Comparison of ENCODE assay signal across 19 cellular contexts in genomic region chr1:174932587-174932986, GRCh38.
DNase-seq lines count a peak whose midpoint lies in the region; TF ChIP-seq lines count a peak whose summit lies in the region.
"Had no signal": no experiment of that assay in that cellular context is flagged by ENCODE, and none has a peak within 500 bp of the region (broad histone marks: within the 10 kb centered on the region; RNA-seq: fewer than 3 reads in every experiment).

No MANE protein-coding gene starts in this region.

- H3K4me3 ChIP-seq in OCI-LY7 (ENCODE audit: low read depth, low read length, poor library complexity, severe bottlenecking) (no peak overlapping the region), cardiac fibroblast (replicated peaks in 1 of 2; ENCODE audit: low read depth in 2 of 2, low read length in 2 of 2) (no peak overlapping the region), fibroblast of villous mesenchyme (ENCODE audit: low read depth, low read length) (no peak overlapping the region)
- H3K4me3 ChIP-seq: GM23248 had no signal

- no peak overlapping the region for H2AFZ ChIP-seq in OCI-LY7 (ENCODE audit: low read length)
- H2AFZ ChIP-seq: GM23248 had no signal

- H3K27me3 Mint-ChIP-seq in type B pancreatic cell, result no peaks in the 10 kb centered on the region

- H3K27ac Mint-ChIP-seq in type B pancreatic cell, result no peak overlapping the region

- POLR2A ChIA-PET in OCI-LY7 (lab: Charles Lee), result interaction anchor here (0.7 to 2.7 kb wide), 5 partner anchors 8 to 315 kb away, joined by 3 to 8 read pairs (median 4); no protein-coding TSS in a partner anchor

- peaks cover 61% of the 10 kb centered on the region for H3K79me2 ChIP-seq in OCI-LY7 (ENCODE audit: insufficient read depth, low read depth, low read length)

- no peaks in the 10 kb centered on the region for H3K9me2 ChIP-seq in OCI-LY7 (ENCODE audit: insufficient read depth, low read length)

- peaks cover 5% of the 10 kb centered on the region for H3K4me1 Mint-ChIP-seq in type B pancreatic cell (ENCODE audit: unreplicated experiment)

- H4K20me1 ChIP-seq in OCI-LY7 (ENCODE audit: insufficient read depth, low read length), result no peaks in the 10 kb centered on the region

- no peaks in the 10 kb centered on the region for H3K36me3 Mint-ChIP-seq in type B pancreatic cell

- TF ChIP-seq CTCF in OCI-LY7 (conservative IDR thresholded peaks at IDR 0.05; ENCODE audit: low read length) (peak; percentile 30; the same call in 1 of the 2 replicates), cardiac fibroblast (IDR thresholded peaks at IDR 0.05; ENCODE audit: low read depth, low read length) (peak; percentile 3), fibroblast of villous mesenchyme (IDR thresholded peaks at IDR 0.05; ENCODE audit: insufficient read depth, low read depth, low read length) (peak; percentile 12), type B pancreatic cell (conservative IDR thresholded peaks at IDR 0.05) (peak; percentile 64)

- peaks cover 8% of the 10 kb centered on the region for H3K4me1 ChIP-seq in OCI-LY7 (ENCODE audit: insufficient read depth, low read length, poor library complexity, severe bottlenecking)

- H3K9me3 Mint-ChIP-seq in type B pancreatic cell, result no peaks in the 10 kb centered on the region

- DNase-seq in OCI-LY7 (ENCODE audit: low spot score) (no peak), cardiac fibroblast (ENCODE audit: low read depth in 2 of 2) (no peak), fibroblast of villous mesenchyme (ENCODE audit: low read depth) (no peak), type B pancreatic cell (ENCODE audit: extremely low spot score, unreplicated experiment) (no peak), GF-D8 (lab: John Stamatoyannopoulos, UW) (no peak), dedifferentiated amniotic fluid mesenchymal stem cell (ENCODE audit: extremely low spot score) (no peak), COLO829 (ENCODE audit: low spot score) (no peak)
- DNase-seq: ACHN, AML-193, DMS79, GM23248, NCI-H1105 treated with DMSO at 0.1 percent for 48 hours, NCI-H1694, NCI-H2081 treated with DMSO at 0.1 percent for 48 hours, NCI-H510A, NCI-H774, RPMI8226, SHP77 treated with DMSO at 0.1 percent for 48 hours had no signal

- H3K27ac ChIP-seq in OCI-LY7 (ENCODE audit: low read depth, low read length, poor library complexity, severe bottlenecking), result no peak overlapping the region
- H3K27ac ChIP-seq: C4-2B, GM23248 had no signal

- H3K4me3 Mint-ChIP-seq in type B pancreatic cell, result no peak overlapping the region

- CTCF ChIA-PET in OCI-LY7 (lab: Charles Lee; ENCODE audit: unreplicated experiment), result no interaction called here

- no peak overlapping the region for H3K4me2 ChIP-seq in OCI-LY7 (ENCODE audit: low read length)

- H3K36me3 ChIP-seq in OCI-LY7 (ENCODE audit: insufficient read depth, low read length), result peaks cover 29% of the 10 kb centered on the region

- no TSS peak for BruUV-seq in OCI-LY7 (replicated peaks; lab: Mats Ljungman, UMichigan)

- intact Hi-C loops in OCI-LY7 (cut with micrococcal nuclease; ENCODE audit: unreplicated experiment), result no loop called here

- no peaks in the 10 kb centered on the region for H3K9me3 ChIP-seq in OCI-LY7 (ENCODE audit: low read length)

Comparison
In these comparisons a context has a peak if more than half of its experiments do, and no peak if none do; other contexts are left out.
1. CTCF ChIP-seq: peak in every context shown above with its lines; median percentile 64 in type B pancreatic cell; 30 in OCI-LY7; 12 in fibroblast of villous mesenchyme; 3 in cardiac fibroblast.